8 cellular contexts compared by ENCODE assay signal in genomic region chr4:112230879-112231778, GRCh38. TPM values are rescaled to one million over a fixed set of nuclear protein-coding genes. Genes with fewer than 3 reads are reported as not detected.
DNase-seq lines count a peak whose midpoint lies in the region; ATAC-seq and TF ChIP-seq lines count a peak whose summit lies in the region.

No MANE protein-coding gene starts in this region.

- H3K27me3 ChIP-seq in AG04450 (ENCODE audit: control insufficient read depth, insufficient read depth, low read length) = no peaks in the 10 kb centered on the region
- H3K27me3 ChIP-seq in spleen (replicated peaks in 1 of 7) = no peaks in the 10 kb centered on the region

- peaks cover 12 to 54% (median 37%) of the 10 kb centered on the region in 6 donors for H3K4me1 ChIP-seq in spleen

- peak; percentile 88 for DNase-seq in AG04450 (ENCODE audit: low read depth, low spot score)
- DNase-seq in NCI-H345 treated with DMSO at 0.1 percent for 48 hours (lab: John Stamatoyannopoulos, UW; ENCODE audit: unreplicated experiment) = peak; percentile 85
- peak; percentile 94 for DNase-seq in activated CD4-positive, CD25-positive, alpha-beta regulatory T cell treated with anti-CD3 and anti-CD28 coated beads, Interleukin-2, amount 50 U/mL, for 16 hours (ENCODE audit: low read depth, low spot score)
- DNase-seq in cerebellar cortex (ENCODE audit: low spot score) = peak; percentile 97
- DNase-seq in iris pigment epithelial cell (ENCODE audit: low read depth) = peak; percentile 97
- peak; percentile 99 for DNase-seq in spleen

- peak overlapping the region; percentile 87 for H3K4me3 ChIP-seq in AG04450 (ENCODE audit: low read depth, low read length)
- H3K4me3 ChIP-seq in spleen = peak overlapping the region; percentile 45 to 98 (median 90)

- H3K9me3 ChIP-seq in AG04450 (ENCODE audit: control insufficient read depth, insufficient read depth, low read length) (peaks cover 3% of the 10 kb centered on the region; the same call in 1 of the 2 replicates), spleen (no peaks in the 10 kb centered on the region)

- intact Hi-C loops in spleen (cut with DNase I; ENCODE audit: low total_unique reads) = no loop called here

- ATAC-seq in GM19025 (IDR thresholded peaks at IDR 0.05; ENCODE audit: low read depth, unreplicated experiment) (peak; percentile 77), HG03342 (IDR thresholded peaks at IDR 0.05; ENCODE audit: unreplicated experiment) (peak; percentile 84)

- TF ChIP-seq POLR2A in spleen (IDR thresholded peaks at IDR 0.05) = no peak

- POLR2A ChIA-PET in AG04450 (lab: Yijun Ruan, JAX) = interaction anchor here (0.8 kb wide), 1 partner anchor 17 kb away, joined by 4 read pairs; no protein-coding TSS in a partner anchor

- H3K36me3 ChIP-seq in spleen = no peaks in the 10 kb centered on the region

- TF ChIP-seq CTCF in AG04450 (IDR thresholded peaks at IDR 0.05; ENCODE audit: low read depth, low read length) (no peak), spleen (IDR thresholded peaks at IDR 0.05 in 8 of 11, conservative IDR thresholded peaks at IDR 0.05 in 3 of 11) (no peak)

- peak overlapping the region; percentile 94 for H3K27ac ChIP-seq in AG04450 (ENCODE audit: low read depth, low read length)
- peak overlapping the region; percentile 67 to 98 (median 96) for H3K27ac ChIP-seq in spleen

- 1% methylated on average over 45 to 52 of the region's 52 CpGs for WGBS in spleen, 5 donors

- CTCF ChIA-PET in AG04450 (lab: Charles Lee) = interaction anchor here (1.5 kb wide), 1 partner anchor 17 kb away, joined by 10 read pairs; no protein-coding TSS in a partner anchor

RNA-seq across cellular contexts. Expression of gene AP1AR, which starts 0.5 kb away (rescaled TPM):
- polyA plus RNA-seq in AG04450 (2011; rRNA removed) = 7.6 and 11.8 TPM in 2 replicates
- polyA minus RNA-seq in AG04450 (2011; rRNA and poly(A)+ RNA removed) = 2.7 and 4.0 TPM in 2 replicates
- total RNA-seq in spleen = 10 to 100 TPM; 17.3 to 32.4 (median 24.1) TPM
- 10 to 100 TPM in 2 of 3 donors, 1 to 10 TPM in 1; 9.7 to 14.3 (median 13.4) TPM for polyA plus RNA-seq in spleen

RNA-seq across cellular contexts. Expression of gene TIFA, which starts 54.6 kb away (rescaled TPM):
- polyA plus RNA-seq in AG04450 (2011; rRNA removed) (8.8 and 10.9 TPM in 2 replicates), spleen (10 to 100 TPM; 13.0 to 23.4 (median 15.2) TPM)
- polyA minus RNA-seq in AG04450 (2011; rRNA and poly(A)+ RNA removed) = 2.9 and 5.3 TPM in 2 replicates
- 10 to 100 TPM; 12.9 to 36.9 (median 19.2) TPM for total RNA-seq in spleen

Comparison
In these comparisons a context has a peak if more than half of its experiments do, and no peak if none do; other contexts are left out.
1. Peak in every context shown above with its lines: DNase-seq, ATAC-seq, H3K4me3 ChIP-seq and H3K27ac ChIP-seq.